Comparison of ENCODE assay signal across 13 cellular contexts in genomic region chr4:39042365-39042764, GRCh38. TPM values are rescaled to one million over a fixed set of nuclear protein-coding genes. Genes with fewer than 3 reads are reported as not detected.
DNase-seq lines count a peak whose midpoint lies in the region; ATAC-seq and TF ChIP-seq lines count a peak whose summit lies in the region.
"Had no signal": no experiment of that assay in that cellular context is flagged by ENCODE, and none has a peak within 500 bp of the region (broad histone marks: within the 10 kb centered on the region; RNA-seq: fewer than 3 reads in every experiment).

No MANE protein-coding gene starts in this region.

- peak overlapping the region; percentile 92 for H3K27ac ChIP-seq in left lung
- H3K27ac ChIP-seq in WERI-Rb-1, result no peak overlapping the region
- H3K27ac ChIP-seq: cardiac muscle cell, foreskin keratinocyte had no signal

- H3K9me3 ChIP-seq in left lung (no peaks in the 10 kb centered on the region), WERI-Rb-1 (ENCODE audit: severe bottlenecking) (no peaks in the 10 kb centered on the region)

- H3K9me3 Mint-ChIP-seq in T-helper 1 cell treated with Interleukin-12 subunit alpha and Interleukin-12 subunit beta and Interleukin-4 antibody, amounts not matched to agents 30 μg/mL and 1 μg/mL, for 36 hours, result no peaks in the 10 kb centered on the region
- no peaks in the 10 kb centered on the region for H3K9me3 Mint-ChIP-seq in WTC11
- no peaks in the 10 kb centered on the region for H3K9me3 Mint-ChIP-seq in stimulated activated memory B cell treated with anti-CD40 and anti-IgM and Interleukin-4, amounts not matched to agents 10 μg/mL and 1 μg/mL and 100 μg/mL, for 72 hours
- H3K9me3 Mint-ChIP-seq: T-cell had no signal

- H3K36me3 Mint-ChIP-seq in T-helper 1 cell treated with Interleukin-12 subunit alpha and Interleukin-12 subunit beta and Interleukin-4 antibody, amounts not matched to agents 30 μg/mL and 1 μg/mL, for 36 hours (ENCODE audit: low read depth), result peaks cover 12% of the 10 kb centered on the region
- no peaks in the 10 kb centered on the region for H3K36me3 Mint-ChIP-seq in WTC11
- H3K36me3 Mint-ChIP-seq in stimulated activated memory B cell treated with anti-CD40 and anti-IgM and Interleukin-4, amounts not matched to agents 10 μg/mL and 1 μg/mL and 100 μg/mL, for 72 hours, result no peaks in the 10 kb centered on the region
- H3K36me3 Mint-ChIP-seq: T-cell had no signal

- ATAC-seq in WTC11, result no peak
- ATAC-seq in left lung, result no peak
- no peak for ATAC-seq in stimulated activated memory B cell treated with anti-CD40 and anti-IgM and Interleukin-4, amounts not matched to agents 10 μg/mL and 1 μg/mL and 100 μg/mL, for 72 hours
- ATAC-seq in HG02759 (IDR thresholded peaks at IDR 0.05; ENCODE audit: unreplicated experiment), result no peak
- ATAC-seq: foreskin keratinocyte, T-cell had no signal

- intact Hi-C loops in left lung (cut with DNase I), result no loop called here

- CTCF ChIA-PET in WTC11 (lab: Charles Lee), result interaction anchor here (1.3 kb wide), 1 partner anchor 48 kb away, joined by 3 read pairs; no protein-coding TSS in a partner anchor

- H3K4me3 ChIP-seq in left lung (no peak overlapping the region), WERI-Rb-1 (ENCODE audit: low read depth, low read length) (no peak overlapping the region)
- H3K4me3 ChIP-seq: cardiac muscle cell had no signal

- H3K27ac Mint-ChIP-seq in T-helper 1 cell treated with Interleukin-12 subunit alpha and Interleukin-12 subunit beta and Interleukin-4 antibody, amounts not matched to agents 30 μg/mL and 1 μg/mL, for 36 hours, result peak overlapping the region; percentile 12
- peak overlapping the region; percentile 20 for H3K27ac Mint-ChIP-seq in WTC11
- peak overlapping the region; percentile 31 for H3K27ac Mint-ChIP-seq in stimulated activated memory B cell treated with anti-CD40 and anti-IgM and Interleukin-4, amounts not matched to agents 10 μg/mL and 1 μg/mL and 100 μg/mL, for 72 hours

- H3K4me3 Mint-ChIP-seq in T-helper 1 cell treated with Interleukin-12 subunit alpha and Interleukin-12 subunit beta and Interleukin-4 antibody, amounts not matched to agents 30 μg/mL and 1 μg/mL, for 36 hours, result peak overlapping the region; percentile 8
- H3K4me3 Mint-ChIP-seq in WTC11, result no peak overlapping the region
- no peak overlapping the region for H3K4me3 Mint-ChIP-seq in stimulated activated memory B cell treated with anti-CD40 and anti-IgM and Interleukin-4, amounts not matched to agents 10 μg/mL and 1 μg/mL and 100 μg/mL, for 72 hours

- TF ChIP-seq CTCF in WTC11 (IDR thresholded peaks at IDR 0.05) (no peak), left lung (IDR thresholded peaks at IDR 0.05) (no peak), WERI-Rb-1 (IDR thresholded peaks at IDR 0.05; ENCODE audit: low read depth, low read length) (no peak), GM10266 (IDR thresholded peaks at IDR 0.05; ENCODE audit: control insufficient read depth, insufficient read depth, low read depth, missing control alignments) (no peak)

- peaks cover 0 to 41% of the 10 kb centered on the region in 2 donors for H3K4me1 ChIP-seq in left lung

- peaks cover 53% of the 10 kb centered on the region for H3K4me1 Mint-ChIP-seq in T-helper 1 cell treated with Interleukin-12 subunit alpha and Interleukin-12 subunit beta and Interleukin-4 antibody, amounts not matched to agents 30 μg/mL and 1 μg/mL, for 36 hours (ENCODE audit: low read depth)
- peaks cover 30% of the 10 kb centered on the region for H3K4me1 Mint-ChIP-seq in WTC11
- H3K4me1 Mint-ChIP-seq in stimulated activated memory B cell treated with anti-CD40 and anti-IgM and Interleukin-4, amounts not matched to agents 10 μg/mL and 1 μg/mL and 100 μg/mL, for 72 hours, result peaks cover 54% of the 10 kb centered on the region

- H3K27me3 ChIP-seq in left lung, result no peaks in the 10 kb centered on the region
- H3K27me3 ChIP-seq in WERI-Rb-1 (ENCODE audit: insufficient read depth, low read depth, severe bottlenecking), result no peaks in the 10 kb centered on the region
- H3K27me3 ChIP-seq: cardiac muscle cell, foreskin keratinocyte had no signal

- POLR2A ChIA-PET in WTC11 (lab: Charles Lee), result no interaction called here

- DNase-seq in T-helper 1 cell, result no peak
- DNase-seq in WTC11 (ENCODE audit: low spot score), result no peak
- DNase-seq in left lung, result no peak
- DNase-seq in WERI-Rb-1, result no peak
- no peak for DNase-seq in GM10266 (ENCODE audit: extremely low spot score)
- DNase-seq: foreskin keratinocyte; stimulated activated CD4-positive, alpha-beta T cell treated with anti-CD3 and anti-CD28 coated beads, Interleukin-12 subunit alpha, Interleukin-12 subunit beta, amount 100 ng/mL, for 4 hours; stimulated activated naive CD4-positive, alpha-beta T cell; T-cell had no signal

- H3K36me3 ChIP-seq in left lung (no peaks in the 10 kb centered on the region), WERI-Rb-1 (no peaks in the 10 kb centered on the region)
- H3K36me3 ChIP-seq: cardiac muscle cell had no signal

- H3K27me3 Mint-ChIP-seq in T-helper 1 cell treated with Interleukin-12 subunit alpha and Interleukin-12 subunit beta and Interleukin-4 antibody, amounts not matched to agents 30 μg/mL and 1 μg/mL, for 36 hours (ENCODE audit: low read depth), result no peaks in the 10 kb centered on the region
- H3K27me3 Mint-ChIP-seq in WTC11 (ENCODE audit: low read depth), result no peaks in the 10 kb centered on the region
- no peaks in the 10 kb centered on the region for H3K27me3 Mint-ChIP-seq in stimulated activated memory B cell treated with anti-CD40 and anti-IgM and Interleukin-4, amounts not matched to agents 10 μg/mL and 1 μg/mL and 100 μg/mL, for 72 hours
- H3K27me3 Mint-ChIP-seq: T-cell had no signal

TF ChIP-seq in WTC11, 78 proteins besides CTCF, POLR2A, EP300 and RAD21 (continues in another document):
- TF ChIP-seq CDX4 (CRISPR knock-in tag; IDR thresholded peaks at IDR 0.05; ENCODE audit: borderline replicate concordance) (no peak), ZNF416 (CRISPR knock-in tag; IDR thresholded peaks at IDR 0.05) (no peak), ATF6 (CRISPR knock-in tag; IDR thresholded peaks at IDR 0.05) (no peak), ZNF121 (CRISPR knock-in tag; IDR thresholded peaks at IDR 0.05) (no peak), CBFB (CRISPR knock-in tag; IDR thresholded peaks at IDR 0.05; ENCODE audit: low read depth) (no peak), OVOL2 (CRISPR knock-in tag; IDR thresholded peaks at IDR 0.05; ENCODE audit: borderline replicate concordance) (no peak), SMAD3 (CRISPR knock-in tag; IDR thresholded peaks at IDR 0.05; ENCODE audit: borderline replicate concordance) (no peak), HMGXB4 (CRISPR knock-in tag; IDR thresholded peaks at IDR 0.05) (no peak), TCF7 (CRISPR knock-in tag; IDR thresholded peaks at IDR 0.05; ENCODE audit: low read depth) (no peak), JUN (CRISPR knock-in tag; IDR thresholded peaks at IDR 0.05) (no peak), E2F1 (CRISPR knock-in tag; IDR thresholded peaks at IDR 0.05) (no peak), ZNF232 (CRISPR knock-in tag; IDR thresholded peaks at IDR 0.05) (no peak), TP53 (CRISPR knock-in tag; IDR thresholded peaks at IDR 0.05) (no peak), ZNF423 (CRISPR knock-in tag; IDR thresholded peaks at IDR 0.05) (no peak), ESRRA (CRISPR knock-in tag; IDR thresholded peaks at IDR 0.05; ENCODE audit: borderline replicate concordance) (no peak)

RNA-seq across cellular contexts. Expression of gene TMEM156, which starts 10.2 kb away (rescaled TPM):
- total RNA-seq in WTC11 (2021), result 0.24 TPM in 1 of 3 replicates, not detected in the others
- 1 to 10 TPM in 1 of 2 donors, under 1 TPM in 1; 0.29 to 1.1 TPM for total RNA-seq in left lung
- total RNA-seq: cardiac muscle cell had no signal

RNA-seq across cellular contexts. Expression of gene KLHL5, which starts 19.7 kb away (rescaled TPM):
- total RNA-seq in WTC11 (2021) (18.9 to 21.9 TPM (median 21.1 TPM) in 3 replicates), left lung (10 to 100 TPM; 25.9 to 31.2 TPM)
